ENCODE assay signal across 8 cellular contexts in the genomic region with DNA sequence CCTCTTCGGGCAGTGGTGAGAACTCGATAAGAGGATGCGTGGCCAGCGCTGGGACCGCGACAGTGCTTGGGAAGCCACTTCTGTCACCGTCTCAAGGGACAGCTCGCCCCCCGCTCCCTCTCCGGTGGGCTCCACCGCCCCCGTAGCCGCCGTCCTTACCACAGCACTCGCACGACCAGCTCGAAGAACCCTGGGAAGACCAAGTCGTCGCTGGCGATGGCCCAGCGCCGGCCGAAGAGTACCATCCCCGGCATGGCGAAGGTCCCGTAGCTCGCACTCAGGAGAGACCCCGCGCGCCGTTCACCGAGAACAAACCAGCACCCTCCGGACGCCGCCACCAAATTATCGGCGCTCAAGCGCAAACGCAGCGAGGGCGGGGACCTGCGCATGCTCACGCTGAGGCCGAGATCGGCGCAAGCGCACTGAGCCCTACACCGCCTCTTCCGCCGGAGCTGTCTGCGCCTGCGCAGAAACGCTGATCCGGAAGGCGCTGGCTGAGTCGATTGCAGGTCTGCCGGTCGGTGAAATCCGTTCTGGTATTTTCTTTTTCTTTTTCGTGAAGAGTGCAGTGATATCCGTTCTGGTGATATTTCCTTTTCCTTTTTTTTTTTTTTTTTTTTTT. TPM values are rescaled to one million over a fixed set of nuclear protein-coding genes. Genes with fewer than 3 reads are reported as not detected.
DNase-seq lines count a peak whose midpoint lies in the region; ATAC-seq and TF ChIP-seq lines count a peak whose summit lies in the region.

A gene with protein sequence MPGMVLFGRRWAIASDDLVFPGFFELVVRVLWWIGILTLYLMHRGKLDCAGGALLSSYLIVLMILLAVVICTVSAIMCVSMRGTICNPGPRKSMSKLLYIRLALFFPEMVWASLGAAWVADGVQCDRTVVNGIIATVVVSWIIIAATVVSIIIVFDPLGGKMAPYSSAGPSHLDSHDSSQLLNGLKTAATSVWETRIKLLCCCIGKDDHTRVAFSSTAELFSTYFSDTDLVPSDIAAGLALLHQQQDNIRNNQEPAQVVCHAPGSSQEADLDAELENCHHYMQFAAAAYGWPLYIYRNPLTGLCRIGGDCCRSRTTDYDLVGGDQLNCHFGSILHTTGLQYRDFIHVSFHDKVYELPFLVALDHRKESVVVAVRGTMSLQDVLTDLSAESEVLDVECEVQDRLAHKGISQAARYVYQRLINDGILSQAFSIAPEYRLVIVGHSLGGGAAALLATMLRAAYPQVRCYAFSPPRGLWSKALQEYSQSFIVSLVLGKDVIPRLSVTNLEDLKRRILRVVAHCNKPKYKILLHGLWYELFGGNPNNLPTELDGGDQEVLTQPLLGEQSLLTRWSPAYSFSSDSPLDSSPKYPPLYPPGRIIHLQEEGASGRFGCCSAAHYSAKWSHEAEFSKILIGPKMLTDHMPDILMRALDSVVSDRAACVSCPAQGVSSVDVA (minus strand): TSS at position 366 of the 622 bp plus-strand sequence. CDS start 112 bp downstream, at position 254.

- no peaks in the 10 kb centered on the region for H3K9me2 ChIP-seq in Loucy (replicated peaks; ENCODE audit: low read depth, low read length)

- H3K79me2 ChIP-seq in Loucy (ENCODE audit: insufficient read depth, low read length) = peaks cover 50% of the 10 kb centered on the region

- H3K4me1 Mint-ChIP-seq in activated T-helper 2 cell treated with anti-CD3 and anti-CD28 coated beads, Interferon-gamma antibody, Interleukin-2, Interleukin-4, amounts not matched to agents 10 μg/mL and 5 μg/mL and 100 μg/mL, durations not matched to agents 14 hours and 24 hours and 36 hours (ENCODE audit: low read depth) = peaks cover 20% of the 10 kb centered on the region
- peaks cover 12 to 49% (median 39%) of the 10 kb centered on the region in 4 donors for H3K4me1 Mint-ChIP-seq in naive thymus-derived CD8-positive, alpha-beta T cell
- peaks cover 13 to 34% of the 10 kb centered on the region in 2 donors for H3K4me1 Mint-ChIP-seq in stimulated activated naive B cell treated with anti-CD40 and anti-IgM and Interleukin-4, amounts not matched to agents 10 μg/mL and 1 μg/mL and 100 μg/mL, for 72 hours

- H3K36me3 Mint-ChIP-seq in activated T-helper 2 cell treated with anti-CD3 and anti-CD28 coated beads, Interferon-gamma antibody, Interleukin-2, Interleukin-4, amounts not matched to agents 10 μg/mL and 5 μg/mL and 100 μg/mL, durations not matched to agents 14 hours and 24 hours and 36 hours (ENCODE audit: low read depth) = peaks cover 28% of the 10 kb centered on the region
- H3K36me3 Mint-ChIP-seq in naive thymus-derived CD8-positive, alpha-beta T cell = peaks cover 0 to 32% (median 11%) of the 10 kb centered on the region in 3 donors
- H3K36me3 Mint-ChIP-seq in stimulated activated naive B cell treated with anti-CD40 and anti-IgM and Interleukin-4, amounts not matched to agents 10 μg/mL and 1 μg/mL and 100 μg/mL, for 72 hours = peaks cover 16 to 25% of the 10 kb centered on the region in 2 donors

- ATAC-seq in RWPE2 (ENCODE audit: low read depth) = peak; percentile 39
- ATAC-seq in naive thymus-derived CD8-positive, alpha-beta T cell = peak; percentile 85 to 90
- ATAC-seq in stimulated activated naive B cell treated with anti-CD40 and anti-IgM and Interleukin-4, amounts not matched to agents 10 μg/mL and 1 μg/mL and 100 μg/mL, for 72 hours (replicated peaks) = peak; percentile 88 to 90

- H3K4me3 ChIP-seq in H7 (ENCODE audit: insufficient read depth, low read depth, low read length) = peak within 1 kb of the TSS; percentile 99
- H3K4me3 ChIP-seq in Loucy (ENCODE audit: low read length, poor library complexity, severe bottlenecking) = peak within 1 kb of the TSS; percentile 96
- peak within 1 kb of the TSS; percentile 76 for H3K4me3 ChIP-seq in RWPE2 (ENCODE audit: severe bottlenecking)
- peak within 1 kb of the TSS; percentile 94 for H3K4me3 ChIP-seq in fibroblast of mammary gland (ENCODE audit: control insufficient read depth, low read depth, low read length)

- POLR2A ChIA-PET in naive thymus-derived CD8-positive, alpha-beta T cell (lab: Charles Lee) = interaction anchor here (0.6 to 3.9 kb wide), 11 partner anchors 9 to 1574 kb away, joined by 3 to 31 read pairs (median 4); a partner anchor contains a TSS

- peak within 1 kb of the TSS; percentile 84 for H3K4me2 ChIP-seq in Loucy (ENCODE audit: low read depth, low read length, poor library complexity, severe bottlenecking)

- peaks cover 16% of the 10 kb centered on the region for H3K36me3 ChIP-seq in H7 (replicated peaks; ENCODE audit: control insufficient read depth, insufficient read depth, low read length)
- no peaks in the 10 kb centered on the region for H3K36me3 ChIP-seq in Loucy (ENCODE audit: insufficient read depth, low read length)
- H3K36me3 ChIP-seq in RWPE2 (ENCODE audit: low read depth) = peaks cover 30% of the 10 kb centered on the region

- H3K9me3 ChIP-seq in Loucy (ENCODE audit: insufficient read depth, low read depth, low read length) (no peaks in the 10 kb centered on the region), RWPE2 (ENCODE audit: severe bottlenecking) (no peaks in the 10 kb centered on the region)

- H4K20me1 ChIP-seq in Loucy (ENCODE audit: insufficient read depth, low read length, poor library complexity, severe bottlenecking) = peaks cover 11% of the 10 kb centered on the region

- H3K27ac Mint-ChIP-seq in activated T-helper 2 cell treated with anti-CD3 and anti-CD28 coated beads, Interferon-gamma antibody, Interleukin-2, Interleukin-4, amounts not matched to agents 10 μg/mL and 5 μg/mL and 100 μg/mL, durations not matched to agents 14 hours and 24 hours and 36 hours = peak within 1 kb of the TSS; percentile 90
- H3K27ac Mint-ChIP-seq in naive thymus-derived CD8-positive, alpha-beta T cell = peak within 1 kb of the TSS; percentile 93 to 98 (median 95)
- H3K27ac Mint-ChIP-seq in stimulated activated naive B cell treated with anti-CD40 and anti-IgM and Interleukin-4, amounts not matched to agents 10 μg/mL and 1 μg/mL and 100 μg/mL, for 72 hours = peak within 1 kb of the TSS; percentile 97

- peak within 1 kb of the TSS; percentile 92 for H3K4me3 Mint-ChIP-seq in activated T-helper 2 cell treated with anti-CD3 and anti-CD28 coated beads, Interferon-gamma antibody, Interleukin-2, Interleukin-4, amounts not matched to agents 10 μg/mL and 5 μg/mL and 100 μg/mL, durations not matched to agents 14 hours and 24 hours and 36 hours (ENCODE audit: low read depth)
- peak within 1 kb of the TSS; percentile 93 to 98 (median 94) for H3K4me3 Mint-ChIP-seq in naive thymus-derived CD8-positive, alpha-beta T cell
- peak within 1 kb of the TSS; percentile 93 to 94 for H3K4me3 Mint-ChIP-seq in stimulated activated naive B cell treated with anti-CD40 and anti-IgM and Interleukin-4, amounts not matched to agents 10 μg/mL and 1 μg/mL and 100 μg/mL, for 72 hours

- intact Hi-C loops in activated T-helper 2 cell treated with anti-CD3 and anti-CD28 coated beads, Interferon-gamma antibody, Interleukin-2, Interleukin-4, amounts not matched to agents 10 μg/mL and 5 μg/mL and 100 μg/mL, durations not matched to agents 14 hours and 24 hours and 36 hours (cut with micrococcal nuclease) = loop anchor here (1.0 to 5.0 kb wide), 2 partner anchors 12 to 260 kb away; a partner anchor contains a TSS

- no peaks in the 10 kb centered on the region for H3K9me3 Mint-ChIP-seq in activated T-helper 2 cell treated with anti-CD3 and anti-CD28 coated beads, Interferon-gamma antibody, Interleukin-2, Interleukin-4, amounts not matched to agents 10 μg/mL and 5 μg/mL and 100 μg/mL, durations not matched to agents 14 hours and 24 hours and 36 hours
- H3K9me3 Mint-ChIP-seq in naive thymus-derived CD8-positive, alpha-beta T cell = no peaks in the 10 kb centered on the region
- no peaks in the 10 kb centered on the region for H3K9me3 Mint-ChIP-seq in stimulated activated naive B cell treated with anti-CD40 and anti-IgM and Interleukin-4, amounts not matched to agents 10 μg/mL and 1 μg/mL and 100 μg/mL, for 72 hours

- H3K27ac ChIP-seq in RWPE2 (ENCODE audit: poor library complexity, severe bottlenecking) = peak within 1 kb of the TSS; percentile 87

- DNase-seq in EL (peak; percentile 94), H7 (peak; percentile 99), RWPE2 (ENCODE audit: low spot score) (peak; percentile 89), fibroblast of mammary gland (ENCODE audit: low read depth) (peak; percentile 90)
- peak; percentile 96 for DNase-seq in activated T-helper 2 cell treated with anti-CD3 and anti-CD28 coated beads, Interferon-gamma antibody, Interleukin-2, Interleukin-4, amounts not matched to agents 10 μg/mL and 5 μg/mL and 100 μg/mL, durations not matched to agents 14 hours and 24 hours and 36 hours (ENCODE audit: low spot score)
- DNase-seq in naive thymus-derived CD8-positive, alpha-beta T cell = peak; percentile 92 to 98 (median 96)
- DNase-seq in stimulated activated naive B cell treated with anti-CD40 and anti-IgM and Interleukin-4, amounts not matched to agents 10 μg/mL and 1 μg/mL and 100 μg/mL, for 72 hours = peak; percentile 91

- peak within 1 kb of the TSS; percentile 98 for H2AFZ ChIP-seq in Loucy (ENCODE audit: low read length)

- H3K27me3 Mint-ChIP-seq in activated T-helper 2 cell treated with anti-CD3 and anti-CD28 coated beads, Interferon-gamma antibody, Interleukin-2, Interleukin-4, amounts not matched to agents 10 μg/mL and 5 μg/mL and 100 μg/mL, durations not matched to agents 14 hours and 24 hours and 36 hours (ENCODE audit: low read depth) = no peaks in the 10 kb centered on the region
- H3K27me3 Mint-ChIP-seq in naive thymus-derived CD8-positive, alpha-beta T cell = no peaks in the 10 kb centered on the region
- H3K27me3 Mint-ChIP-seq in stimulated activated naive B cell treated with anti-CD40 and anti-IgM and Interleukin-4, amounts not matched to agents 10 μg/mL and 1 μg/mL and 100 μg/mL, for 72 hours = no peaks in the 10 kb centered on the region

- peaks cover 10% of the 10 kb centered on the region for H3K4me1 ChIP-seq in Loucy (ENCODE audit: insufficient read depth, low read length, poor library complexity, severe bottlenecking)
- H3K4me1 ChIP-seq in RWPE2 (ENCODE audit: insufficient read depth, poor library complexity, severe bottlenecking) = peaks cover 22% of the 10 kb centered on the region

- H3K27me3 ChIP-seq in H7 (ENCODE audit: control insufficient read depth, insufficient read depth, low read length) = no peaks in the 10 kb centered on the region
- no peaks in the 10 kb centered on the region for H3K27me3 ChIP-seq in Loucy (ENCODE audit: insufficient read depth, low read length, poor library complexity, severe bottlenecking)
- no peaks in the 10 kb centered on the region for H3K27me3 ChIP-seq in RWPE2 (ENCODE audit: insufficient read depth, poor library complexity, severe bottlenecking)

- TF ChIP-seq CTCF in Loucy (conservative IDR thresholded peaks at IDR 0.05; ENCODE audit: low read length) (no peak), RWPE2 (IDR thresholded peaks at IDR 0.05; ENCODE audit: poor library complexity, severe bottlenecking) (no peak), fibroblast of mammary gland (conservative IDR thresholded peaks at IDR 0.05; ENCODE audit: control insufficient read depth, insufficient read depth, low read depth, low read length) (no peak)

- no peaks in the 10 kb centered on the region for H3F3A ChIP-seq in Loucy (ENCODE audit: low read depth)

- H3K9ac ChIP-seq in Loucy (ENCODE audit: low read depth, low read length, poor library complexity, severe bottlenecking) = peak within 1 kb of the TSS; percentile 88

RNA-seq across cellular contexts. Expression of the gene that starts here (rescaled TPM):
- total RNA-seq in H7 (2014; rRNA removed; shearing (Covaris generic)) = 38.2 and 40.6 TPM in 2 replicates
- total RNA-seq in activated T-helper 2 cell treated with anti-CD3 and anti-CD28 coated beads, Interferon-gamma antibody, Interleukin-2, Interleukin-4, amounts not matched to agents 10 μg/mL and 5 μg/mL and 100 μg/mL, durations not matched to agents 14 hours and 24 hours and 36 hours = 21.8 and 22.3 TPM in 2 replicates
- total RNA-seq in naive thymus-derived CD8-positive, alpha-beta T cell = 10 to 100 TPM; 75.4 to 78.1 TPM
- 10 to 100 TPM in 1 of 3 donors, 1 to 10 TPM in 2; 7.2 to 11.9 (median 7.6) TPM for polyA plus RNA-seq in naive thymus-derived CD8-positive, alpha-beta T cell

Comparison
In these comparisons a context has a peak if more than half of its experiments do, and no peak if none do; other contexts are left out.
1. Peak in every context shown above with its lines: DNase-seq, ATAC-seq, H3K4me3 ChIP-seq and H3K27ac ChIP-seq.
2. ATAC-seq: peak in every context shown above with its lines; median percentile 89 in stimulated activated naive B cell treated with anti-CD40 and anti-IgM and Interleukin-4, amounts not matched to agents 10 μg/mL and 1 μg/mL and 100 μg/mL, for 72 hours; 88 in naive thymus-derived CD8-positive, alpha-beta T cell; 39 in RWPE2.